24 cellular contexts compared by ENCODE assay signal in genomic region chr1:67855944-67856343, GRCh38. TPM values are rescaled to one million over a fixed set of nuclear protein-coding genes. Genes with fewer than 3 reads are reported as not detected.
DNase-seq lines count a peak whose midpoint lies in the region; ATAC-seq and TF ChIP-seq lines count a peak whose summit lies in the region.
"Had no signal": no experiment of that assay in that cellular context is flagged by ENCODE, and none has a peak within 500 bp of the region (broad histone marks: within the 10 kb centered on the region; RNA-seq: fewer than 3 reads in every experiment).

No MANE protein-coding gene starts in this region.

- peak overlapping the region in 1 of 5 experiments; percentile 19 for H3K4me3 Mint-ChIP-seq in brain
- H3K4me3 Mint-ChIP-seq: activated CD8-positive, alpha-beta T cell treated with anti-CD3 and anti-CD28 coated beads, Interleukin-2, amount 10 ng/mL, durations not matched to agents 7 days and 5 days; CD8-positive, alpha-beta memory T cell had no signal

- peaks cover 3% of the 10 kb centered on the region for H3K27me3 Mint-ChIP-seq in brain

- no peaks in the 10 kb centered on the region for H3K9me3 Mint-ChIP-seq in brain

- H3K27ac Mint-ChIP-seq in brain: peak overlapping the region in 3 of 5 experiments; percentile 24 to 96 (median 76)
- H3K27ac Mint-ChIP-seq: activated CD8-positive, alpha-beta T cell treated with anti-CD3 and anti-CD28 coated beads, Interleukin-2, amount 10 ng/mL, durations not matched to agents 7 days and 5 days; CD8-positive, alpha-beta memory T cell had no signal

- peaks cover 32% of the 10 kb centered on the region for H3K4me1 ChIP-seq in BLaER1
- H3K4me1 ChIP-seq in right cardiac atrium (ENCODE audit: control insufficient read depth, insufficient read depth, low read length): no peaks in the 10 kb centered on the region

- H3K9ac ChIP-seq in BLaER1: no peak overlapping the region

- no peaks in the 10 kb centered on the region for H4K20me1 ChIP-seq in BLaER1

- 52% methylated on average over 3 of the region's 3 CpGs for WGBS in right cardiac atrium

- ATAC-seq in GM18520 (IDR thresholded peaks at IDR 0.05; ENCODE audit: unreplicated experiment) (no peak), right cardiac atrium (no peak)
- ATAC-seq: activated CD4-positive, CD25-positive, alpha-beta regulatory T cell treated with anti-CD3 and anti-CD28 coated beads, Interleukin-2, amount 50 U/mL, for 24 hours; activated CD8-positive, alpha-beta T cell treated with anti-CD3 and anti-CD28 coated beads, Interleukin-2, amount 10 ng/mL, durations not matched to agents 7 days and 5 days; mucosa of descending colon; stimulated activated naive CD8-positive, alpha-beta T cell treated with anti-CD3 and anti-CD28 coated beads, Interleukin-15, Interleukin-2, amounts not matched to agents 100 U/mL and 50 U/mL, for 24 hours had no signal

- no peak overlapping the region for H3K4me3 ChIP-seq in BLaER1
- no peak overlapping the region for H3K4me3 ChIP-seq in right cardiac atrium (ENCODE audit: low read length)
- H3K4me3 ChIP-seq: esophagus muscularis mucosa, left ventricle myocardium inferior, mucosa of descending colon, smooth muscle cell, tibial artery had no signal

- H3K4me2 ChIP-seq in BLaER1: peak overlapping the region; percentile 56
- H3K4me2 ChIP-seq: smooth muscle cell had no signal

- H3K9me3 ChIP-seq in BLaER1 (no peaks in the 10 kb centered on the region), right cardiac atrium (ENCODE audit: control insufficient read depth, low read length) (no peaks in the 10 kb centered on the region)
- H3K9me3 ChIP-seq: esophagus muscularis mucosa, left ventricle myocardium inferior, mucosa of descending colon, neutrophil, tibial artery had no signal

- DNase-seq in NCI-H146 (lab: John Stamatoyannopoulos, UW): peak; percentile 53
- peak; percentile 78 for DNase-seq in iris pigment epithelial cell (ENCODE audit: low read depth)
- no peak for DNase-seq in right cardiac atrium
- no peak for DNase-seq in foreskin melanocyte
- DNase-seq: activated CD8-positive, alpha-beta T cell treated with anti-CD3 and anti-CD28 coated beads, Interleukin-2, amount 10 ng/mL, durations not matched to agents 7 days and 5 days; activated naive CD4-positive, alpha-beta T cell treated with Interleukin-2 at 50 U/mL for 16 hours; activated T-cell treated with anti-CD3 and anti-CD28 coated beads, Interleukin-2, amount 50 U/mL, for 1 hour; amygdala; CD8-positive, alpha-beta memory T cell; effector memory CD4-positive, alpha-beta T cell; left ventricle myocardium inferior; mucosa of descending colon; NCI-H1105 treated with DMSO at 0.1 percent for 48 hours; NCI-H510A treated with DMSO at 0.1 percent for 48 hours; stimulated activated CD4-positive, alpha-beta T cell treated with anti-CD3 and anti-CD28 coated beads, Interleukin-4, amount 100 ng/mL, for 1 hour; stimulated activated naive CD8-positive, alpha-beta T cell treated with anti-CD3 and anti-CD28 coated beads, Interleukin-15, Interleukin-2, amounts not matched to agents 100 U/mL and 50 U/mL, for 24 hours; tibial artery had no signal

- intact Hi-C loops in right cardiac atrium (cut with DNase I): loop anchor here in 3 of 4 donors (5.0 to 10.0 kb wide), 3 partner anchors 159 to 489 kb away; no protein-coding TSS in a partner anchor

- H3K27ac ChIP-seq in BLaER1: no peak overlapping the region; the same call in 1 of the 2 replicates
- no peak overlapping the region for H3K27ac ChIP-seq in right cardiac atrium (ENCODE audit: low read length)
- H3K27ac ChIP-seq: esophagus muscularis mucosa, left ventricle myocardium inferior, neutrophil, tibial artery had no signal

- H3K27me3 ChIP-seq in BLaER1 (no peaks in the 10 kb centered on the region), right cardiac atrium (ENCODE audit: control insufficient read depth, insufficient read depth) (no peaks in the 10 kb centered on the region)
- H3K27me3 ChIP-seq: esophagus muscularis mucosa, tibial artery had no signal

- TF ChIP-seq CTCF in brain (conservative IDR thresholded peaks at IDR 0.05): no peak

- peaks cover 9% of the 10 kb centered on the region for H3K4me1 Mint-ChIP-seq in brain
- H3K4me1 Mint-ChIP-seq: CD8-positive, alpha-beta memory T cell had no signal

- H3K36me3 Mint-ChIP-seq in brain: no peaks in the 10 kb centered on the region
- H3K36me3 Mint-ChIP-seq: CD8-positive, alpha-beta memory T cell had no signal

- H3K36me3 ChIP-seq in BLaER1: no peaks in the 10 kb centered on the region
- H3K36me3 ChIP-seq: esophagus muscularis mucosa, left ventricle myocardium inferior, neutrophil, tibial artery had no signal

RNA-seq across cellular contexts. Expression of gene GNG12, which starts 22.7 kb away (rescaled TPM):
- polyA plus RNA-seq in brain (ENCODE audit: insufficient read depth, low read depth, low replicate concordance) (7.6 TPM), right cardiac atrium (12.2 TPM)
- total RNA-seq in right cardiac atrium: 10 to 100 TPM; 30.1 to 44.9 (median 32.1) TPM
- total RNA-seq: activated CD8-positive, alpha-beta T cell treated with anti-CD3 and anti-CD28 coated beads, Interleukin-2, amount 10 ng/mL, durations not matched to agents 7 days and 5 days had no signal
- polyA plus RNA-seq: CD8-positive, alpha-beta memory T cell had no signal

Comparison
In these comparisons a context has a peak if more than half of its experiments do, and no peak if none do; other contexts are left out.
1. DNase-seq: peak in NCI-H146 (single experiment) and iris pigment epithelial cell (single experiment); none in right cardiac atrium (0 of 3) and foreskin melanocyte (single experiment).